ENCODE assay signal across 27 cellular contexts in genomic region chr2:30108192-30108591, GRCh38.
"Had no signal": no experiment of that assay in that cellular context is flagged by ENCODE, and none has a peak within 500 bp of the region (broad histone marks: within the 10 kb centered on the region; RNA-seq: fewer than 3 reads in every experiment).

No MANE protein-coding gene starts in this region.

- H3K4me2 ChIP-seq: neural progenitor cell had no signal

- H3K4me1 Mint-ChIP-seq: naive thymus-derived CD4-positive, alpha-beta T cell; nephron; neural progenitor cell; stimulated activated effector memory CD8-positive, alpha-beta T cell treated with anti-CD3 and anti-CD28 coated beads, Interleukin-12 subunit alpha, Interleukin-12 subunit beta, amount 100 ng/mL, for 72 hours had no signal

- ATAC-seq: effector memory CD8-positive, alpha-beta T cell; gastrocnemius medialis; left ventricle myocardium superior; naive thymus-derived CD4-positive, alpha-beta T cell; stimulated activated effector memory CD8-positive, alpha-beta T cell treated with anti-CD3 and anti-CD28 coated beads, Interleukin-12 subunit alpha, Interleukin-12 subunit beta, amount 100 ng/mL, for 72 hours had no signal

- H3K27me3 ChIP-seq: colonic mucosa, gastrocnemius medialis, neural progenitor cell, right atrium auricular region, sigmoid colon, testis, upper lobe of left lung, uterus had no signal

- H3K9ac ChIP-seq: neural progenitor cell had no signal

- H3K4me3 ChIP-seq: colonic mucosa, gastrocnemius medialis, lung, neural progenitor cell, prostate gland, right atrium auricular region, sigmoid colon, stomach, testis, tibial artery, upper lobe of left lung, uterus had no signal

- H3K27ac ChIP-seq: colonic mucosa, gastrocnemius medialis, neural progenitor cell, prostate gland, right atrium auricular region, sigmoid colon, stomach, testis, tibial artery, upper lobe of left lung, uterus had no signal

- H3K36me3 ChIP-seq: colonic mucosa, gastrocnemius medialis, neural progenitor cell, prostate gland, right atrium auricular region, sigmoid colon, stomach, tibial artery, upper lobe of left lung, uterus had no signal

- H3K36me3 Mint-ChIP-seq: naive thymus-derived CD4-positive, alpha-beta T cell; neural progenitor cell; stimulated activated effector memory CD8-positive, alpha-beta T cell treated with anti-CD3 and anti-CD28 coated beads, Interleukin-12 subunit alpha, Interleukin-12 subunit beta, amount 100 ng/mL, for 72 hours had no signal

- H3K9me3 Mint-ChIP-seq: effector memory CD8-positive, alpha-beta T cell; nephron; neural progenitor cell; stimulated activated effector memory CD8-positive, alpha-beta T cell treated with anti-CD3 and anti-CD28 coated beads, Interleukin-12 subunit alpha, Interleukin-12 subunit beta, amount 100 ng/mL, for 72 hours had no signal

- H2AFZ ChIP-seq: neural progenitor cell had no signal

- H3K9me3 ChIP-seq: colonic mucosa, gastrocnemius medialis, prostate gland, right atrium auricular region, sigmoid colon, stomach, testis, tibial artery, upper lobe of left lung, uterus had no signal

- DNase-seq: colonic mucosa; effector memory CD8-positive, alpha-beta T cell; foreskin fibroblast; gastrocnemius medialis; head of caudate nucleus; left ventricle myocardium superior; mesendoderm; midbrain; naive thymus-derived CD4-positive, alpha-beta T cell; nucleus accumbens; sigmoid colon; stimulated activated CD4-positive, alpha-beta T cell treated with anti-CD3 and anti-CD28 coated beads, Interleukin-2, amount 100 ng/mL, for 24 hours; stimulated activated CD4-positive, alpha-beta T cell treated with anti-CD3 and anti-CD28 coated beads, Interleukin-4, amount 100 ng/mL, for 24 hours; stimulated activated naive CD4-positive, alpha-beta T cell treated with Interleukin-2 at 50 U/mL for 16 hours; stomach; testis; tibial artery; upper lobe of left lung; uterus had no signal

- H3K4me1 ChIP-seq: colonic mucosa, gastrocnemius medialis, neural progenitor cell, prostate gland, right atrium auricular region, sigmoid colon, stomach, testis, tibial artery, upper lobe of left lung, uterus had no signal

- FAIRE-seq: endometrium, keratinocyte had no signal

- H3K4me3 Mint-ChIP-seq: effector memory CD8-positive, alpha-beta T cell; naive thymus-derived CD4-positive, alpha-beta T cell; nephron; neural progenitor cell; stimulated activated effector memory CD8-positive, alpha-beta T cell treated with anti-CD3 and anti-CD28 coated beads, Interleukin-12 subunit alpha, Interleukin-12 subunit beta, amount 100 ng/mL, for 72 hours had no signal

- H3K27ac Mint-ChIP-seq: effector memory CD8-positive, alpha-beta T cell; nephron; neural progenitor cell; stimulated activated effector memory CD8-positive, alpha-beta T cell treated with anti-CD3 and anti-CD28 coated beads, Interleukin-12 subunit alpha, Interleukin-12 subunit beta, amount 100 ng/mL, for 72 hours had no signal
